8 cellular contexts compared by ENCODE assay signal in the genomic region with DNA sequence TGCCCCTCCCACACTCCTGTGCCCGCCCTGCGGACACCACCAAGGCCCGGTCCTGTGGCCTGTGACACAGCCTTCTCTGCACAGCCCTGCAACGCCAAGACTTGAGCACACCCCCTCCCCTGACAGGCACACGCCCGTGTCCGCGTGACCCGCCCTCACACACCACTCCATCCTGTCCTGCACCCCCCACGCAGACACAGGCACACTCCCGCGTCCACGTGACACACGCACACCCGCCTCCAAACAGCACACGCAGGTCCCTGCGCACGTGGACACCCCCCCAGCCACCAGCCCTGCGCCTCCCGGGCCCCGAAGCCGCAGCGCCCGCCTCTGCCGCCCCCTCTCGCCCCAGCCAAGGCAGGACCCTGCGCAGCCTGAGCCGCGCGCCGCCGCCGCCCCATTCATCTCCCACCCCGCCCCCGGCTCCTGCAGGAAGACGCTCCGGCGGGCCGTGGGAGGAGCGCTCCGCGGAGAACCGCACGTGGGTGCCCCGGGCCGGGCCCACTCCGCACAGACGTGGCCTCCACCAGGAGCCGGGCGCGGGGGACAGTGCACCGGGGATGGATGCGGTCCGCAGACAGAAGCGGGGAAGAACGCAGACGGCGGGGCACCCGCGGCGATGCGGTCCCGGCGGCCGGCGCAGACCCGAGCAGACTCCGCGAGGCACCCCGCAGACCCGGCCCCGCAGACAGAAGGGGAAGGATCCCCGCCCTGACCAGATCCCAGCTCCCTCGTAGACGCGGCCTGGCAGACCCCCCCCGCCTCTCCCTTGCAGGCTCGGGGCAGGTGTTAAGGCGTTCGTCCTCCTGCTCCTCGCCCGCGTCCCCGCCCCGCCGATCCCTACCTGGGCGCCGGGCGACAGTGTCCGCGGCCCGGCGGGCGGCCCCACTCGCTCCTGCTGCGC. TPM values are rescaled to one million over a fixed set of nuclear protein-coding genes. Genes with fewer than 3 reads are reported as not detected.
DNase-seq lines count a peak whose midpoint lies in the region; ATAC-seq and TF ChIP-seq lines count a peak whose summit lies in the region.

No MANE protein-coding gene starts in this region.

- H3K4me3 Mint-ChIP-seq in glutamatergic neuron (ENCODE audit: unreplicated experiment) (peak overlapping the region; percentile 90), osteocyte (ENCODE audit: unreplicated experiment) (peak overlapping the region; percentile 71)

- H3K9me3 Mint-ChIP-seq in glutamatergic neuron (ENCODE audit: unreplicated experiment): peaks cover 9% of the 10 kb centered on the region
- H3K9me3 Mint-ChIP-seq in osteocyte (ENCODE audit: unreplicated experiment): no peaks in the 10 kb centered on the region

- H3K36me3 Mint-ChIP-seq in glutamatergic neuron (ENCODE audit: unreplicated experiment) (no peaks in the 10 kb centered on the region), osteocyte (ENCODE audit: unreplicated experiment) (no peaks in the 10 kb centered on the region)

- intact Hi-C loops in thyroid gland (cut with DNase I): no loop called here

- ATAC-seq in GM18517 (IDR thresholded peaks at IDR 0.05; ENCODE audit: unreplicated experiment) (peak; percentile 21), HG03439 (IDR thresholded peaks at IDR 0.05; ENCODE audit: unreplicated experiment) (peak; percentile 18)

- H3K27me3 Mint-ChIP-seq in glutamatergic neuron (ENCODE audit: unreplicated experiment) (peaks cover 13% of the 10 kb centered on the region), osteocyte (ENCODE audit: unreplicated experiment) (no peaks in the 10 kb centered on the region)

- peak overlapping the region; percentile 77 for H3K27ac Mint-ChIP-seq in glutamatergic neuron (ENCODE audit: unreplicated experiment)
- H3K27ac Mint-ChIP-seq in osteocyte (ENCODE audit: unreplicated experiment): no peak overlapping the region

- H3K9ac ChIP-seq in SK-N-MC (ENCODE audit: insufficient read length): peak overlapping the region; percentile 32

- peak overlapping the region; percentile 92 for H3K4me3 ChIP-seq in SK-N-MC
- H3K4me3 ChIP-seq in thyroid gland (replicated peaks in 1 of 3): peak overlapping the region; percentile 35 to 68 (median 46)

- H3K4me1 ChIP-seq in thyroid gland: peaks cover 56 to 79% of the 10 kb centered on the region in 2 donors

- TF ChIP-seq POLR2A in thyroid gland (IDR thresholded peaks at IDR 0.05): peak in 1 of 2 donors; percentile 34

- H3K27ac ChIP-seq in SK-N-MC: no peak overlapping the region
- H3K27ac ChIP-seq in thyroid gland: peak overlapping the region; percentile 35 to 79 (median 65)

- TF ChIP-seq CTCF in glutamatergic neuron (IDR thresholded peaks at IDR 0.05; ENCODE audit: partially characterized antibody, unreplicated experiment): no peak
- no peak for TF ChIP-seq CTCF in osteocyte (IDR thresholded peaks at IDR 0.05)
- TF ChIP-seq CTCF in thyroid gland (IDR thresholded peaks at IDR 0.05): no peak

- no peaks in the 10 kb centered on the region for H3K36me3 ChIP-seq in SK-N-MC (ENCODE audit: insufficient read depth, low read length)
- H3K36me3 ChIP-seq in thyroid gland: no peaks in the 10 kb centered on the region

- DNase-seq in A172 (ENCODE audit: low spot score) (peak; percentile 92), SK-N-MC (ENCODE audit: low read depth, low spot score) (no peak), glutamatergic neuron (peak; percentile 78), osteocyte (ENCODE audit: extremely low spot score, unreplicated experiment) (no peak), thyroid gland (peak; percentile 90 to 93)
- DNase-seq in activated naive CD4-positive, alpha-beta T cell treated with anti-CD3 and anti-CD28 coated beads, Interleukin-2, amount 50 U/mL, for 16 hours: peak; percentile 69

- H3K9me3 ChIP-seq in SK-N-MC (ENCODE audit: low read depth, low read length): no peaks in the 10 kb centered on the region
- H3K9me3 ChIP-seq in thyroid gland: no peaks in the 10 kb centered on the region

- H3K4me1 Mint-ChIP-seq in glutamatergic neuron (ENCODE audit: low read depth, unreplicated experiment): peaks cover 39% of the 10 kb centered on the region
- H3K4me1 Mint-ChIP-seq in osteocyte (ENCODE audit: unreplicated experiment): peaks cover 52% of the 10 kb centered on the region

- 0 to 2% methylated on average over 15 to 19 of the region's 96 CpGs for WGBS in thyroid gland, 2 donors

- H3K27me3 ChIP-seq in thyroid gland: no peaks in the 10 kb centered on the region

RNA-seq across cellular contexts. Expression of a gene that starts 0.5 kb away (rescaled TPM):
- 11.2 and 12.9 TPM in 2 replicates for total RNA-seq in A172 (2014; rRNA removed; shearing (Covaris generic))
- total RNA-seq in glutamatergic neuron (ENCODE audit: unreplicated experiment): 41.3 TPM
- 1.3 and 1.8 TPM in 2 replicates for total RNA-seq in osteocyte
- total RNA-seq in thyroid gland: 10 to 100 TPM in 1 of 4 donors, 1 to 10 TPM in 3; 5.9 to 10.1 (median 7.9) TPM

RNA-seq across cellular contexts. Expression of a gene that starts 23.9 kb away (rescaled TPM):
- 0.67 and 1.2 TPM in 2 replicates for total RNA-seq in A172 (2014; rRNA removed; shearing (Covaris generic))
- total RNA-seq in glutamatergic neuron (ENCODE audit: unreplicated experiment) (2.1 TPM), osteocyte (not detected in 2 replicates), thyroid gland (under 1 TPM in 3 of 4 donors, not detected in 1; 0.11 to 0.54 (median 0.21) TPM)

RNA-seq across cellular contexts. Expression of a gene that starts 46.3 kb away (rescaled TPM):
- total RNA-seq in A172 (2014; rRNA removed; shearing (Covaris generic)): 22.1 and 28.1 TPM in 2 replicates
- total RNA-seq in glutamatergic neuron (ENCODE audit: unreplicated experiment) (133 TPM), osteocyte (44.4 and 45.8 TPM in 2 replicates), thyroid gland (100 to 1,000 TPM in 1 of 4 donors, 10 to 100 TPM in 3; 28.4 to 265 (median 36.1) TPM)

Comparison
In these comparisons a context has a peak if more than half of its experiments do, and no peak if none do; other contexts are left out.
1. DNase-seq: peak in A172 (single experiment), activated naive CD4-positive, alpha-beta T cell treated with anti-CD3 and anti-CD28 coated beads, Interleukin-2, amount 50 U/mL, for 16 hours (single experiment), glutamatergic neuron (single experiment) and thyroid gland (2 of 2); none in SK-N-MC (single experiment) and osteocyte (single experiment).